8 cellular contexts compared by ENCODE assay signal in the genomic region with DNA sequence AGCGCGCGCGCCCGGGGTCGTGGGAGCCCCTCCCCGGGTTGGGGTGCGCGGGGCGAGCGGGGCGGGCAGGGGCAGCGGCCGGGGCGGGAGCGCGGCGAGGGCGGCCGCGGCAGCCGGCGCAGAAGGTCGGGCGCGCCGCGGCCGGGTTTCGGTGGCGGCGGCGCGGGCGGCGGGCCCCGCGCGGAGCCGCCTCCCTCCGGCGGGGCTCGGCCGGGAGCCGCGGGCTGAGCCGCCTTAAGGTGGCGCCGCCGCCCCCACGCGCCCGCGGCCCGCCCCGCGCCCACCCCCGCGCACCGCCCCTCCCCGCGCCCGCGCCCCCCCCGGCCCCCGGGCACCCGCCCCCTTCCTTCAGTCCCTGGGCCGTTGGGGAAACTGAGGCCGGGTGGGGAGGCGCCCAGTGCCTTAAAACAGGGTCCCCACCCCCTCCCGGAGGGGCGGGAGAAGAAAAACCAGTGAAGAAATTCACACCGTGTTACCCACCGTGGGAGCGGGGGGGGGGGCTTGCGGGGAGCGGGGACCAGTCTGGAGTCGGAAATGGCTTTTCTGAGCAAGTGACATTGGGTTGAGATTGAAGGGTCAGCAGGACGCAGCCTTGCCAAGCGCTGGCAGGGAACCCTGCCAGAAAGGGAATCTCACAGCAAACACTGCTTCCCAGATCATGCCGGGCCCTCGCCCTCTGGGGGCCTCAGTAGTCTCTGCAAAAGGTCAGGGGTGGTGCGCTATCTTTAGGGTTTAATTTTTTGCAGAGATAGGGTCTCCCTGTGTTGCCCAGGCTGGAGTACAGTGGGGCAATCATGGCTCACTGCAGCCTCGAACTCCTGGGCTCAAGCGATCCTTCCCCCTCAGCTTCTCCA. TPM values are rescaled to one million over a fixed set of nuclear protein-coding genes. Genes with fewer than 3 reads are reported as not detected.
DNase-seq lines count a peak whose midpoint lies in the region; ATAC-seq and TF ChIP-seq lines count a peak whose summit lies in the region.

Gene TLE2, minus strand, starts transcription at position 211 of the 854 bp plus-strand sequence. CDS start 376 bp downstream, outside the sequence.

- H3F3A ChIP-seq in GM23338 (replicated peaks; ENCODE audit: low read depth), result no peaks in the 10 kb centered on the region

- H3K36me3 ChIP-seq in GM23338 (ENCODE audit: insufficient read depth) (no peaks in the 10 kb centered on the region), heart left ventricle (peaks cover 0 to 5% (median 0%) of the 10 kb centered on the region in 9 donors)

- CTCF ChIA-PET in activated CD8-positive, alpha-beta T cell treated with anti-CD3 and anti-CD28 coated beads for 36 hours (lab: Charles Lee), result no interaction called here

- H3K4me3 Mint-ChIP-seq in GM23338, result peak within 1 kb of the TSS; percentile 71
- peak within 1 kb of the TSS; percentile 60 for H3K4me3 Mint-ChIP-seq in activated CD8-positive, alpha-beta T cell treated with anti-CD3 and anti-CD28 coated beads for 36 hours

- TF ChIP-seq CTCF in GM23338 (conservative IDR thresholded peaks at IDR 0.05; ENCODE audit: low read depth in 2 of 2) (peak in 1 of 2 experiments; percentile 16; a peak in 1 of 4 replicates), heart left ventricle (IDR thresholded peaks at IDR 0.05) (no peak)
- TF ChIP-seq CTCF in activated CD8-positive, alpha-beta T cell treated with anti-CD3 and anti-CD28 coated beads for 36 hours (IDR thresholded peaks at IDR 0.05), result no peak

- peak within 1 kb of the TSS; percentile 92 for H2AFZ ChIP-seq in GM23338

- intact Hi-C loops in activated CD8-positive, alpha-beta T cell treated with anti-CD3 and anti-CD28 coated beads for 36 hours (cut with micrococcal nuclease), result no loop called here
- intact Hi-C loops in heart left ventricle (cut with DNase I) (loop anchor here in 3 of 10 donors (5.0 kb wide), 3 partner anchors 42 to 62 kb away; no protein-coding TSS in a partner anchor), sciatic nerve (cut with DNase I) (no loop called here)

- H3K4me1 Mint-ChIP-seq in GM23338, result peaks cover 20% of the 10 kb centered on the region; the same call in 2 of the 3 replicates
- H3K4me1 Mint-ChIP-seq in activated CD8-positive, alpha-beta T cell treated with anti-CD3 and anti-CD28 coated beads for 36 hours (ENCODE audit: low read depth), result peaks cover 15% of the 10 kb centered on the region

- 2 to 5% (median 3%) methylated on average over 23 to 85 of the region's 85 CpGs for WGBS in heart left ventricle, 4 donors

- peak within 1 kb of the TSS; percentile 89 for H3K4me2 ChIP-seq in GM23338

- ATAC-seq in GM23338 (no peak; the same call in 1 of the 3 replicates), heart left ventricle (peak in 3 of 4 donors; percentile 14 to 47 (median 38)), sciatic nerve (no peak), GM21576 (IDR thresholded peaks at IDR 0.05; ENCODE audit: unreplicated experiment) (no peak), HG02759 (IDR thresholded peaks at IDR 0.05; ENCODE audit: unreplicated experiment) (no peak)
- ATAC-seq in activated CD8-positive, alpha-beta T cell treated with anti-CD3 and anti-CD28 coated beads for 36 hours, result no peak

- no peaks in the 10 kb centered on the region for H4K20me1 ChIP-seq in GM23338 (replicated peaks; ENCODE audit: insufficient read depth)

- DNase-seq in GM23338 (ENCODE audit: low spot score) (peak; percentile 52), heart left ventricle (no peak), sciatic nerve (ENCODE audit: low spot score) (no peak), NCI-H2029 treated with DMSO at 0.1 percent for 48 hours (lab: John Stamatoyannopoulos, UW) (no peak)
- no peak for DNase-seq in activated CD8-positive, alpha-beta T cell treated with anti-CD3 and anti-CD28 coated beads for 36 hours
- DNase-seq in stimulated activated CD8-positive, alpha-beta memory T cell treated with anti-CD3 and anti-CD28 coated beads, Interleukin-4, amount 100 ng/mL, for 48 hours, result no peak

- peaks cover 67% of the 10 kb centered on the region for H3K27me3 Mint-ChIP-seq in GM23338 (ENCODE audit: insufficient read depth, low read depth, poor library complexity)
- peaks cover 18% of the 10 kb centered on the region for H3K27me3 Mint-ChIP-seq in activated CD8-positive, alpha-beta T cell treated with anti-CD3 and anti-CD28 coated beads for 36 hours

- H3K4me3 ChIP-seq in GM23338 (peak within 1 kb of the TSS; percentile 76), heart left ventricle (peak within 1 kb of the TSS; percentile 56 to 90 (median 72))

- no peaks in the 10 kb centered on the region for H3K9me3 ChIP-seq in heart left ventricle

- peaks cover 2% of the 10 kb centered on the region; the same call in 1 of the 3 replicates for H3K36me3 Mint-ChIP-seq in GM23338 (ENCODE audit: low read depth)
- H3K36me3 Mint-ChIP-seq in activated CD8-positive, alpha-beta T cell treated with anti-CD3 and anti-CD28 coated beads for 36 hours (ENCODE audit: low read depth), result no peaks in the 10 kb centered on the region

- H3K27me3 ChIP-seq in GM23338 (ENCODE audit: insufficient read depth) (peaks cover 95% of the 10 kb centered on the region), heart left ventricle (peaks cover 0 to 29% (median 0%) of the 10 kb centered on the region in 9 donors)

- H3K9me2 ChIP-seq in GM23338 (ENCODE audit: insufficient read depth), result no peaks in the 10 kb centered on the region

- H3K79me2 ChIP-seq in GM23338 (replicated peaks; ENCODE audit: insufficient read depth), result no peaks in the 10 kb centered on the region

- POLR2A ChIA-PET in activated CD8-positive, alpha-beta T cell treated with anti-CD3 and anti-CD28 coated beads for 36 hours (lab: Charles Lee), result no interaction called here

- H3K9me3 Mint-ChIP-seq in GM23338, result no peaks in the 10 kb centered on the region
- H3K9me3 Mint-ChIP-seq in activated CD8-positive, alpha-beta T cell treated with anti-CD3 and anti-CD28 coated beads for 36 hours, result no peaks in the 10 kb centered on the region

- no peak within 1 kb of the TSS for H3K27ac Mint-ChIP-seq in GM23338
- no peak within 1 kb of the TSS for H3K27ac Mint-ChIP-seq in activated CD8-positive, alpha-beta T cell treated with anti-CD3 and anti-CD28 coated beads for 36 hours

- no peak for TF ChIP-seq POLR2A in heart left ventricle (IDR thresholded peaks at IDR 0.05)

- H3K4me1 ChIP-seq in GM23338 (ENCODE audit: insufficient read depth) (peaks cover 14% of the 10 kb centered on the region), heart left ventricle (peaks cover 0 to 20% (median 8%) of the 10 kb centered on the region in 12 donors)

- no peak within 1 kb of the TSS for H3K27ac ChIP-seq in GM23338 (ENCODE audit: low read depth)
- H3K27ac ChIP-seq in heart left ventricle, result peak within 1 kb of the TSS in 10 of 12 donors; percentile 43 to 81 (median 62)

TF ChIP-seq in GM23338, 12 proteins besides CTCF, POLR2A, EP300 and RAD21:
- TF ChIP-seq NANOG (IDR thresholded peaks at IDR 0.05; ENCODE audit: borderline replicate concordance), result no peak
- peak; percentile 44 for TF ChIP-seq EZH2 (IDR thresholded peaks at IDR 0.05; ENCODE audit: low read depth, unreplicated experiment)
- no peak for TF ChIP-seq ZNF331 (CRISPR knock-in tag; IDR thresholded peaks at IDR 0.05; ENCODE audit: low read depth)

RNA-seq across cellular contexts. Expression of gene TLE2, which starts in this region (rescaled TPM):
- 21.3 and 22.8 TPM in 2 replicates for total RNA-seq in GM23338 (2014; rRNA removed; shearing (Covaris generic))
- polyA plus RNA-seq in GM23338 (2016; fragmentation: Nextera tagmentation; extraction: Ambion mirVana) (5.2 and 5.6 TPM in 2 replicates), heart left ventricle (10 to 100 TPM; 36.0 to 41.4 TPM)
- 1 to 10 TPM; 2.8 to 3.0 TPM for total RNA-seq in activated CD8-positive, alpha-beta T cell treated with anti-CD3 and anti-CD28 coated beads for 36 hours
- total RNA-seq in heart left ventricle (10 to 100 TPM; 34.6 to 75.1 (median 40.5) TPM), sciatic nerve (232 TPM)

Comparison
In these comparisons a context has a peak if more than half of its experiments do, and no peak if none do; other contexts are left out.
1. ATAC-seq: peak in heart left ventricle (3 of 4); none in GM23338 (single experiment), activated CD8-positive, alpha-beta T cell treated with anti-CD3 and anti-CD28 coated beads for 36 hours (single experiment), sciatic nerve (single experiment), GM21576 (single experiment) and HG02759 (single experiment).